10 cellular contexts compared by ENCODE assay signal in the genomic region with DNA sequence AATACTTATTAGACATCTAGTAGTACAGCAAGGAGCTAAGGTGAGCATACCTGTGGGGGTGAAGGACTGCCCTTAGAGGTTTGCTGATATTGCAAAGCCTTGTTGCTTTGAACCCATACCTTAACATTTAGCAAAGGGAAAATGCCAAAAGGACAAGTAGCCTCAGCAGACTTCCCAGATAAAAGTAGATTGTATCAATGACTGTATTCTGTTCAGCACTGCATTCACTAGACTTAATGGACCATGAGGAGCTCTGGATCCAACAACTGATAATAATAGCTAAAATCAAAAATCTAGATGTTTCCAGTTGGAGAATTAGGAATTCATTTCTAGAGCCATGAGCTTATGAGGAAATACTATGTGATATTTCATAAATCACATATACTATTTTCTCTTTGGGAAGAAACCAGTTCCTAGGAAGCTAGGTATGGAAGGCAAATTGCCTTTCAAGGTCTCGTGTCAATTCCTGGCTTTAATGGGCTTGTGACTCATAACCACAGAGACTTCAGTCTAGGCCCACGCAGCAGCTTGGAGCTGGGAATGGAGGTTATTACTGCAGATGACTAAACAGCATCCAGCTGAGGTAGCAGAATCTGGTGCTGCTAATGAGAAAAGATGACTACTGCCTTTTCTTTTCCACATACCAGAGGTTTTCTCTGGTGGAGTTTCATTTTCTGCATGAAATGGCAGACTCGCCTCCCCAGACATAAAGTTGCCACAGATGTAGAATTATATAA.
A peak's percentile ranks its signal among the peaks of the same experiment; 100 is the strongest.
DNase-seq lines count a peak whose midpoint lies in the region; ATAC-seq and TF ChIP-seq lines count a peak whose summit lies in the region.
"Had no signal": no experiment of that assay in that cellular context is flagged by ENCODE, and none has a peak within 500 bp of the region (broad histone marks: within the 10 kb centered on the region; RNA-seq: fewer than 3 reads in every experiment).

No MANE protein-coding gene starts in this region.

- DNase-seq in EL: peak; percentile 98
- peak; percentile 98 for DNase-seq in choroid plexus epithelial cell (ENCODE audit: low read depth)
- DNase-seq in omental fat pad (ENCODE audit: low spot score): no peak
- no peak for DNase-seq in DMS79 treated with DMSO at 0.1 percent for 48 hours (lab: John Stamatoyannopoulos, UW)
- no peak for DNase-seq in 8988T
- DNase-seq: aorta had no signal

- H3K27me3 ChIP-seq in KMS-11 (ENCODE audit: insufficient read depth, low read depth): no peaks in the 10 kb centered on the region

- no peaks in the 10 kb centered on the region for H3K36me3 ChIP-seq in KMS-11 (ENCODE audit: insufficient read depth)

- H3K4me2 ChIP-seq in KMS-11: peak overlapping the region; percentile 39

- H3K4me3 ChIP-seq in KMS-11 (IDR thresholded peaks at IDR 0.05; ENCODE audit: insufficient read depth, low read depth, low read length): no peak overlapping the region
- no peak overlapping the region for H3K4me3 ChIP-seq in choroid plexus epithelial cell (ENCODE audit: low read depth, low read length)

- no peak overlapping the region; the same call in 1 of the 2 replicates for H3K9ac ChIP-seq in KMS-11

- no peaks in the 10 kb centered on the region for H3K79me2 ChIP-seq in KMS-11 (ENCODE audit: insufficient read depth, low read depth)

- TF ChIP-seq CTCF in KMS-11 (conservative IDR thresholded peaks at IDR 0.05; ENCODE audit: low read depth, low read length): no peak
- TF ChIP-seq CTCF in choroid plexus epithelial cell (conservative IDR thresholded peaks at IDR 0.05; ENCODE audit: low read depth, low read length): no peak
- no peak for TF ChIP-seq CTCF in omental fat pad (IDR thresholded peaks at IDR 0.05)

- peaks cover 26% of the 10 kb centered on the region for H3K4me1 ChIP-seq in KMS-11 (ENCODE audit: low read depth, poor library complexity, severe bottlenecking)

- peak overlapping the region; percentile 23; the same call in 1 of the 2 replicates for H2AFZ ChIP-seq in KMS-11 (ENCODE audit: low read depth)

- H4K20me1 ChIP-seq in KMS-11 (ENCODE audit: insufficient read depth): no peaks in the 10 kb centered on the region

- H3K27ac ChIP-seq in KMS-11: peak overlapping the region; percentile 52

- ATAC-seq in omental fat pad (ENCODE audit: low FRiP score): peak; percentile 77
- ATAC-seq in HG02623 (IDR thresholded peaks at IDR 0.05; ENCODE audit: unreplicated experiment): no peak
- no peak for ATAC-seq in GM18858 (IDR thresholded peaks at IDR 0.05; ENCODE audit: unreplicated experiment)
- ATAC-seq: WTC11 had no signal

Comparison
In these comparisons a context has a peak if more than half of its experiments do, and no peak if none do; other contexts are left out.
1. DNase-seq: peak in EL (single experiment) and choroid plexus epithelial cell (single experiment); none in omental fat pad (single experiment), DMS79 treated with DMSO at 0.1 percent for 48 hours (single experiment) and 8988T (single experiment).